ENCODE assay signal across 8 cellular contexts in the genomic region with DNA sequence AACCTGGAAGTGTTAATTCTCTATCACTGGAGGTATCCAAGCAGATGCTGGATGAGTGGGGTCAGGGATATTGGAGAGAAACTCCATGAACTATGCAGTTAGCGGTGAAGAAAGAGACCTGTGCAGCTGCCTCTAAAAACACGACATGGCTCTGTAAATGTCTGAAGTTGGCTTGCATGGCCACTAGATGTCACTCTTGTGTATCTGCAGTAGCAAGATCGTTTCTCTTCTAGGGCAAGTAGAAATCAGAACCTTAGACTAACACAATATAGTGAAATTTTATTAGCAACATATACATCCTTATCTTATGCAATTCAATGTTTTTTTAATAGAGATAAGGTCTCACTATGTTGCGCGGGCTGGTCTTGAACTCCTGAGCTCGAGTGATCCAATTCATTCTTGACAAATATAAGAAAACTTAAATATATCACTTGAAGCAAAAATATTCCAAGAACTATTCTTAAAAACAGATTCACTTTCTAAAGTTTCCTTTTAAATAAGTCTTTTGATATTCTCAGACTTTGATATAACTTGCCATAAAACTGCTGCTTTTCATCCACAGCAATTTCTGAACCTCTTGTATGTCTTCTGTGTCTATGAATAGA.
DNase-seq lines count a peak whose midpoint lies in the region; ATAC-seq, FAIRE-seq and TF ChIP-seq lines count a peak whose summit lies in the region.

No MANE protein-coding gene starts in this region.

- no peak overlapping the region for H3K27ac ChIP-seq in substantia nigra (ENCODE audit: low read depth, low read length, poor library complexity, severe bottlenecking)

- peak; percentile 91 for FAIRE-seq in TTC549 (lab: Jason Lieb, UNC)

- no peak overlapping the region for H3K4me3 Mint-ChIP-seq in memory B cell

- ATAC-seq in memory B cell (ENCODE audit: low read depth) (peak; percentile 81), GM18502 (IDR thresholded peaks at IDR 0.05; ENCODE audit: poor library complexity, unreplicated experiment) (no peak)

- no peak overlapping the region for H3K27ac Mint-ChIP-seq in memory B cell

- no peaks in the 10 kb centered on the region for H3K9me3 Mint-ChIP-seq in memory B cell

- peak; percentile 69 for DNase-seq in AG20443 (ENCODE audit: low spot score)
- DNase-seq in GM13977 (ENCODE audit: low spot score), result peak; percentile 71
- peak; percentile 77 for DNase-seq in NCI-H2107 treated with DMSO at 0.1 percent for 48 hours (lab: John Stamatoyannopoulos, UW; ENCODE audit: unreplicated experiment)
- DNase-seq in effector CD8-positive, alpha-beta T cell (lab: John Stamatoyannopoulos, UW), result peak; percentile 3
- peak in 1 of 2 donors; percentile 60 for DNase-seq in memory B cell (ENCODE audit: low spot score in 2 of 2)
- peak in 26 of 49 donors; percentile 0 to 51 (median 15) for DNase-seq in substantia nigra (lab: John Stamatoyannopoulos, UW)

- H3K4me1 Mint-ChIP-seq in memory B cell, result no peaks in the 10 kb centered on the region

- in situ Hi-C loops in GM13977 (cut with MboI; ENCODE audit: low pct_unique_long_range_greater_than_20kb, low sequenced_read_pairs, unreplicated experiment), result no loop called here

- no peaks in the 10 kb centered on the region for H3K36me3 Mint-ChIP-seq in memory B cell

- H3K27me3 Mint-ChIP-seq in memory B cell, result peaks cover 18% of the 10 kb centered on the region

- TF ChIP-seq CTCF in GM13977 (IDR thresholded peaks at IDR 0.05; ENCODE audit: extremely low read depth, insufficient read depth, missing control alignments), result peak; percentile 82
